ENCODE assay signal across 8 cellular contexts in the genomic region with DNA sequence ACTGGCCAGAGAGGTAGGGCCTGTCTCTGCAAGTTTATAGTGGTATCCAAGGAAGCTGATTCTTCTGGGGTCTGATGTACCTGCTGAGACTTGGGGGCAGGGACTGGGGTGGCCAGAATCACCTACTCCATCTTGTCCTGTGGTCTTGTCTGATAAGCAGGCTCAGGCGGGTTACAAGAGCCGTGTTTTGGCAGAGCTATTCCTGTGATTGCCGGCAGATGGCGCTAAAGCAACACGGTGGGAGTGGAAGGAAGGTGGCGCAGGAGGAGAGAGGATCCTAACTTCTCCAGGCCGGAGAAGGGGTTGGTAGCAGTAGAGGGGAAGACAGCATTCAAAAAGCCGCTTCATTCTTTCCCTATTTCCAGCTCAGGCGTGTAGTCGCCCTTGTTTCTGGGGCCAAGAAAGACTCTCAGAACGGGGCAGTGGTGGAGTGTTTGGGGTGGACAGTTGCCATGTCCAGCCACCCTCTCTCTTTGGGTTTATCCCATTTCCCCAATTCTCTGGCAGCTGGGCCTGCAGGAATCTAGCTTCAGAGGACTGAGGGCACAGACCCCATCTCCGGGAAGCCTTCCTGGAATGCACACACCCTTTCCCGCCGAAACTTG. TPM values are rescaled to one million over a fixed set of nuclear protein-coding genes. Genes with fewer than 3 reads are reported as not detected.
DNase-seq lines count a peak whose midpoint lies in the region; ATAC-seq and TF ChIP-seq lines count a peak whose summit lies in the region.

No MANE protein-coding gene starts in this region.

- POLR2A ChIA-PET in naive thymus-derived CD8-positive, alpha-beta T cell (lab: Charles Lee) = interaction anchor here (1.1 to 1.4 kb wide), 2 partner anchors 118 to 120 kb away, joined by 4 to 7 read pairs; no protein-coding TSS in a partner anchor

- peaks cover 12% of the 10 kb centered on the region; the same call in 1 of the 2 replicates for H3K4me1 ChIP-seq in OCI-LY3 (ENCODE audit: low read length)

- H4K20me1 ChIP-seq in OCI-LY3 (ENCODE audit: insufficient read depth, low read length) = no peaks in the 10 kb centered on the region

- DNase-seq in ELF-1 (ENCODE audit: low read depth, low spot score) (peak; percentile 96), HT1080 (ENCODE audit: low read depth) (peak; percentile 81), erythroblast (lab: John Stamatoyannopoulos, UW) (peak; percentile 86 to 92)
- DNase-seq in activated CD8-positive, alpha-beta memory T cell treated with anti-CD3 and anti-CD28 coated beads, Interleukin-2, amount 50 U/mL, for 48 hours = peak; percentile 94
- DNase-seq in naive thymus-derived CD8-positive, alpha-beta T cell = peak; percentile 57 to 86 (median 74)
- peak; percentile 44 to 49 for DNase-seq in stimulated activated CD8-positive, alpha-beta memory T cell treated with anti-CD3 and anti-CD28 coated beads, Interleukin-7, amount 100 ng/mL, for 48 hours (ENCODE audit: extremely low read depth in 1 of 2, low read depth in 1 of 2)

- peak overlapping the region; percentile 13 for H3K4me2 ChIP-seq in OCI-LY3 (ENCODE audit: low read length)

- H3K4me3 Mint-ChIP-seq in naive thymus-derived CD8-positive, alpha-beta T cell = no peak overlapping the region

- TF ChIP-seq CTCF in OCI-LY3 (IDR thresholded peaks at IDR 0.05; ENCODE audit: low read depth, low read length) = peak; percentile 99

- H3K27me3 ChIP-seq in OCI-LY3 (ENCODE audit: low read depth, low read length) = peaks cover 38% of the 10 kb centered on the region

- peaks cover 0 to 2% (median 0%) of the 10 kb centered on the region in 9 donors for H3K9me3 Mint-ChIP-seq in naive thymus-derived CD8-positive, alpha-beta T cell

- no peak overlapping the region for H3K27ac Mint-ChIP-seq in naive thymus-derived CD8-positive, alpha-beta T cell

- ATAC-seq in naive thymus-derived CD8-positive, alpha-beta T cell = peak; percentile 64 to 95
- no peak for ATAC-seq in GM21717 (IDR thresholded peaks at IDR 0.05; ENCODE audit: unreplicated experiment)

- peaks cover 2 to 24% (median 14%) of the 10 kb centered on the region in 5 donors for H3K27me3 Mint-ChIP-seq in naive thymus-derived CD8-positive, alpha-beta T cell

- no peaks in the 10 kb centered on the region for H3K36me3 ChIP-seq in OCI-LY3 (replicated peaks; ENCODE audit: low read depth, low read length)

- peaks cover 3 to 6% (median 4%) of the 10 kb centered on the region in 4 donors for H3K4me1 Mint-ChIP-seq in naive thymus-derived CD8-positive, alpha-beta T cell

- no peak overlapping the region for H3K9ac ChIP-seq in OCI-LY3 (ENCODE audit: low read length)

- no peak for TF ChIP-seq POLR2A in erythroblast (IDR thresholded peaks at IDR 0.05; ENCODE audit: low read length)

- no peaks in the 10 kb centered on the region for H3K79me2 ChIP-seq in OCI-LY3 (ENCODE audit: low read length)

- peak overlapping the region; percentile 23; the same call in 1 of the 2 replicates for H2AFZ ChIP-seq in OCI-LY3 (ENCODE audit: low read depth, low read length)

- no peaks in the 10 kb centered on the region for H3K9me3 ChIP-seq in OCI-LY3 (ENCODE audit: insufficient read depth, low read length)

- no peaks in the 10 kb centered on the region for H3K36me3 Mint-ChIP-seq in naive thymus-derived CD8-positive, alpha-beta T cell

- H3K4me3 ChIP-seq in OCI-LY3 (ENCODE audit: low read length) = no peak overlapping the region

- H3K27ac ChIP-seq in OCI-LY3 (ENCODE audit: low read length) = no peak overlapping the region

RNA-seq across cellular contexts. Expression of gene CHRM1, which starts 15.1 kb away (rescaled TPM):
- total RNA-seq in HT1080 (2014; rRNA removed; shearing (Covaris generic)) = not detected in 2 replicates
- polyA plus RNA-seq in HT1080 (2015; cell fraction: cytosol; rRNA removed) = not detected in 2 replicates
- not detected in 2 replicates for polyA plus RNA-seq in HT1080 (2015; cell fraction: nucleus; rRNA removed)
- not detected for total RNA-seq in naive thymus-derived CD8-positive, alpha-beta T cell
- not detected for polyA plus RNA-seq in naive thymus-derived CD8-positive, alpha-beta T cell

RNA-seq across cellular contexts. Expression of gene SLC3A2, which starts 25.3 kb away (rescaled TPM):
- total RNA-seq in HT1080 (2014; rRNA removed; shearing (Covaris generic)) = 275 and 289 TPM in 2 replicates
- 237 and 276 TPM in 2 replicates for polyA plus RNA-seq in HT1080 (2015; cell fraction: cytosol; rRNA removed)
- 991 and 1,003 TPM in 2 replicates for polyA plus RNA-seq in HT1080 (2015; cell fraction: nucleus; rRNA removed)
- total RNA-seq in naive thymus-derived CD8-positive, alpha-beta T cell = 100 to 1,000 TPM; 352 to 353 TPM
- polyA plus RNA-seq in naive thymus-derived CD8-positive, alpha-beta T cell = 100 to 1,000 TPM; 119 to 164 (median 125) TPM
